Comparison of ENCODE assay signal across 1 cellular context in genomic region chr1:206685749-206686485, GRCh38.
TF ChIP-seq lines count a peak whose summit lies in the region.

No MANE protein-coding gene starts in this region.

TF ChIP-seq in HEK293, 187 proteins besides CTCF, POLR2A, EP300 and RAD21 (continued from another document):
- TF ChIP-seq REST (tag by site-specific recombination; IDR thresholded peaks at IDR 0.05) (no peak), YY1 (tag by site-specific recombination; IDR thresholded peaks at IDR 0.05) (no peak), ZNF660 (tag by site-specific recombination; IDR thresholded peaks at IDR 0.05) (no peak; the same call in 1 of the 2 replicates), ZNF488 (tag by site-specific recombination; IDR thresholded peaks at IDR 0.05) (no peak), ZNF302 (tag by site-specific recombination; IDR thresholded peaks at IDR 0.05; ENCODE audit: low read depth) (no peak), ZFP3 (tag by site-specific recombination; IDR thresholded peaks at IDR 0.05; ENCODE audit: low read depth) (no peak), ZNF555 (tag by site-specific recombination; conservative IDR thresholded peaks at IDR 0.05) (no peak), GLIS2 (tag by site-specific recombination; IDR thresholded peaks at IDR 0.05) (peak; percentile 94), ZNF449 (tag by site-specific recombination; IDR thresholded peaks at IDR 0.05) (0 out of 2 replicates have a peak, but pooled peaks have one; percentile 15), OVOL3 (tag by site-specific recombination; IDR thresholded peaks at IDR 0.05) (no peak), ZNF513 (tag by site-specific recombination; IDR thresholded peaks at IDR 0.05) (no peak), MEIS1 (CRISPR knock-in tag; IDR thresholded peaks at IDR 0.05; ENCODE audit: borderline replicate concordance) (no peak), ZNF48 (tag by site-specific recombination; IDR thresholded peaks at IDR 0.05) (no peak), ZBTB6 (tag by site-specific recombination; IDR thresholded peaks at IDR 0.05) (no peak), ZNF280D (tag by site-specific recombination; IDR thresholded peaks at IDR 0.05) (no peak), ZBTB49 (tag by site-specific recombination; IDR thresholded peaks at IDR 0.05; ENCODE audit: low read depth) (no peak), ZNF777 (tag by site-specific recombination; IDR thresholded peaks at IDR 0.05; ENCODE audit: borderline replicate concordance) (no peak), ZNF544 (tag by site-specific recombination; IDR thresholded peaks at IDR 0.05) (no peak), ZNF248 (tag by site-specific recombination; IDR thresholded peaks at IDR 0.05) (no peak), ZSCAN16 (tag by site-specific recombination; IDR thresholded peaks at IDR 0.05) (no peak), ZNF658 (tag by site-specific recombination; IDR thresholded peaks at IDR 0.05) (no peak), OSR2 (tag by site-specific recombination; IDR thresholded peaks at IDR 0.05) (peak; percentile 24; the same call in 1 of the 2 replicates), ZNF558 (tag by site-specific recombination; IDR thresholded peaks at IDR 0.05) (no peak), FEZF1 (tag by site-specific recombination; IDR thresholded peaks at IDR 0.05) (no peak), HOXC10 (CRISPR knock-in tag; IDR thresholded peaks at IDR 0.05) (0 out of 2 replicates have a peak, but pooled peaks have one; percentile 75), ZNF530 (tag by site-specific recombination; IDR thresholded peaks at IDR 0.05; ENCODE audit: low read depth) (no peak), MYNN (tag by site-specific recombination; IDR thresholded peaks at IDR 0.05; ENCODE audit: borderline replicate concordance) (no peak), ZNF350 (tag by site-specific recombination; IDR thresholded peaks at IDR 0.05) (no peak), ZNF677 (tag by site-specific recombination; IDR thresholded peaks at IDR 0.05) (no peak), ATF2 (tag by site-specific recombination; IDR thresholded peaks at IDR 0.05; ENCODE audit: low read depth) (no peak), ZBTB1 (tag by site-specific recombination; IDR thresholded peaks at IDR 0.05) (no peak), ZNF292 (tag by site-specific recombination; IDR thresholded peaks at IDR 0.05; ENCODE audit: borderline replicate concordance, low read depth) (no peak), ZNF10 (tag by site-specific recombination; IDR thresholded peaks at IDR 0.05) (no peak), ZNF629 (tag by site-specific recombination; IDR thresholded peaks at IDR 0.05) (no peak), KLF8 (tag by site-specific recombination; IDR thresholded peaks at IDR 0.05) (peak; percentile 43; the same call in 1 of the 2 replicates), SETDB1 (IDR thresholded peaks at IDR 0.05; ENCODE audit: insufficient read length, low read length) (no peak), ZNF843 (tag by site-specific recombination; IDR thresholded peaks at IDR 0.05) (no peak), ZNF37A (tag by site-specific recombination; IDR thresholded peaks at IDR 0.05) (no peak), ZBTB7A (tag by site-specific recombination; IDR thresholded peaks at IDR 0.05; ENCODE audit: low read depth) (no peak)
